1 cellular context compared by ENCODE assay signal in the genomic region with DNA sequence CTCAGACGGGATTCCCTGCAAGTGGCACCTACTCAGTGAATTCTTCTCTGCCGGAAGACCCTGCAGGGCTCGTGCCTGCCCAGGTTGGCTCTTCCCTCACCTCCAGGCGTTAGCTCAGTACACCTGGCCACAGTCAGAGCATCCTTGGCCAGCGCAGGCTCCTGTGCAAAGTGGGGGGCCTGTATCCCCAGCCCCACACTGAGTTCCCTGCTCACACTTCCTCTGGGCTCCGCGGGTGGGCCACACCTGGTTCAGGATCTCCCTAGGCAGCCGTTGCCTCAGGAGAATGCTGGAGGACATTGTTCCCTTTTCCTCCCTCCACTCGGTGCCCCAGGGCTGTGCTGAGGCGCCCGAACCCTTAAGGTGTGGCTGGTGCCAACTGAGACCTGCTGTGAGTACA.
TF ChIP-seq lines count a peak whose summit lies in the region.

No MANE protein-coding gene starts in this region.

TF ChIP-seq in GM23338, 12 proteins besides CTCF, POLR2A, EP300 and RAD21 (continued from another document):
- TF ChIP-seq ZNF462 (CRISPR knock-in tag; IDR thresholded peaks at IDR 0.05) (no peak), POLR2AphosphoS5 (IDR thresholded peaks at IDR 0.05; ENCODE audit: low read depth) (peak; percentile 20; the same call in 1 of the 2 replicates), ZNF114 (CRISPR knock-in tag; IDR thresholded peaks at IDR 0.05) (no peak)
